1 cellular context compared by ENCODE assay signal in the genomic region with DNA sequence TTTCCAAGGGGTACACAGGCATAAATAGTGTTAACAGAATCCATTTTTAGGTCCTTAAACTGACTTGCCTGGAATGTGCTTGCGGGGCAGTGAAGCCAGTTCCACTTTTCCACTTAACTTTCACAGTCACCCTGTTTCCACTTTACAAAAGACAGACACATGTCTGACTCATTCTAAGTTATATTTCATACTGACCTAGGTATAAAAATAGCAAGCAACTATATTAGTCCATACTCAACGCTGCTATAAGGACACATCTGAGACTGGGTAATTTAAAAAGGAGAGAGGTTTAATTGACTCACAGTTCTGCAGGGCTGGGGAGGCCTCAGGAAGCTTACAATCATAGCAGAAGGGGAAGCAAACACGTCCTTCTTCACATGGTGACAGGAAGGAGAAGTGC.
TF ChIP-seq lines count a peak whose summit lies in the region.

No MANE protein-coding gene starts in this region.

TF ChIP-seq in SK-N-SH treated with all-trans-retinoic acid at 6 μM for 48 hours, 23 proteins besides CTCF, POLR2A, EP300 and RAD21 (continued from another document):
- TF ChIP-seq, protein P1, sequence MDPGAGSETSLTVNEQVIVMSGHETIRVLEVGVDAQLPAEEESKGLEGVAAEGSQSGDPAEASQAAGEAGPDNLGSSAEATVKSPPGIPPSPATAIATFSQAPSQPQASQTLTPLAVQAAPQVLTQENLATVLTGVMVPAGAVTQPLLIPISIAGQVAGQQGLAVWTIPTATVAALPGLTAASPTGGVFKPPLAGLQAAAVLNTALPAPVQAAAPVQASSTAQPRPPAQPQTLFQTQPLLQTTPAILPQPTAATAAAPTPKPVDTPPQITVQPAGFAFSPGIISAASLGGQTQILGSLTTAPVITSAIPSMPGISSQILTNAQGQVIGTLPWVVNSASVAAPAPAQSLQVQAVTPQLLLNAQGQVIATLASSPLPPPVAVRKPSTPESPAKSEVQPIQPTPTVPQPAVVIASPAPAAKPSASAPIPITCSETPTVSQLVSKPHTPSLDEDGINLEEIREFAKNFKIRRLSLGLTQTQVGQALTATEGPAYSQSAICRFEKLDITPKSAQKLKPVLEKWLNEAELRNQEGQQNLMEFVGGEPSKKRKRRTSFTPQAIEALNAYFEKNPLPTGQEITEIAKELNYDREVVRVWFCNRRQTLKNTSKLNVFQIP (CRISPR knock-in tag; IDR thresholded peaks at IDR 0.05; ENCODE audit: borderline replicate concordance, low read depth): no peak
- no peak for TF ChIP-seq ZFP30 (CRISPR knock-in tag; IDR thresholded peaks at IDR 0.05)
- TF ChIP-seq ZNF8 (CRISPR knock-in tag; IDR thresholded peaks at IDR 0.05): no peak
- TF ChIP-seq PPARA (CRISPR knock-in tag; IDR thresholded peaks at IDR 0.05; ENCODE audit: borderline replicate concordance): no peak
